Comparison of ENCODE assay signal across 10 cellular contexts in the genomic region with DNA sequence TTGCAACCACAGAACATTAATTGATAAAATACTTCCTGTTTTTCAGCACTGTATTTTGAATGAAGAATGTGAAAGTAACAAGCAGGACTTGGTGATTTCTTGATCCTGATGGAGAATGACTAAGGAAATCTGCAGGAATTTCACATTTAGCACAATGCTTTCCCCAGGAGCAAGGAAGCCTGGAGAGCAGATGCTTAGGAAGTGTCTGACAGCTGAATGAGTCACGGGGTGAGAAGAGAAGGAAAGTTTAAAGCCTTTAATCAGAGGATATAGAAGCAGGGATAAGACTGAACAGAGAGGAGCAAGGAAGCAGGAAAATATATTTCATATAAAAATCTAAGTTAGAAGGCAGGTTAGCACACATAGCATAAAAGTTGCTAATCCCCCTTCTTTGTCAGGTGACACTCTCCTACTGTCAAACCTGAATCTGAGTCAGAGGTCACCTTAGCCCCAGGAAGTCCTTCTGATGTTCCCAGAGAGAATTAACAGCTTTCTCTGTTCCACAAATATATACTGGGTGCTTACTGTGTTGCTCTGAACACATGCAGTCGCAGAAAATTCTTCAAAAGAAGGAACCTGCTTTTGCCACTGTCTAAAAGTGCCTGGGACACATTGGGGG. TPM values are rescaled to one million over a fixed set of nuclear protein-coding genes. Genes with fewer than 3 reads are reported as not detected.
DNase-seq lines count a peak whose midpoint lies in the region; ATAC-seq and TF ChIP-seq lines count a peak whose summit lies in the region.
"Had no signal": no experiment of that assay in that cellular context is flagged by ENCODE, and none has a peak within 500 bp of the region (broad histone marks: within the 10 kb centered on the region; RNA-seq: fewer than 3 reads in every experiment).

No MANE protein-coding gene starts in this region.

- H3K9me3 ChIP-seq in right lobe of liver = no peaks in the 10 kb centered on the region

- no peaks in the 10 kb centered on the region for H3K36me3 ChIP-seq in right lobe of liver

- no peaks in the 10 kb centered on the region for H3K36me3 Mint-ChIP-seq in activated CD4-positive, alpha-beta T cell treated with anti-CD3 and anti-CD28 coated beads, Interleukin-2, amount 10 ng/mL, durations not matched to agents 24 days and 14 days (ENCODE audit: low read depth)

- intact Hi-C loops in right lobe of liver (cut with DNase I) = no loop called here
- intact Hi-C loops in activated CD4-positive, alpha-beta T cell treated with anti-CD3 and anti-CD28 coated beads, Interleukin-2, amount 10 ng/mL, durations not matched to agents 24 days and 14 days (cut with micrococcal nuclease) = no loop called here

- WGBS in right lobe of liver (ENCODE audit: insufficient coverage, low coverage, low lambda C conversion rate, missing lambda C conversion rate) = 39% methylated on average over 2 of the region's 2 CpGs

- H3K9me3 Mint-ChIP-seq in activated CD4-positive, alpha-beta T cell treated with anti-CD3 and anti-CD28 coated beads, Interleukin-2, amount 10 ng/mL, durations not matched to agents 24 days and 14 days = no peaks in the 10 kb centered on the region

- TF ChIP-seq CTCF in AG09319 (IDR thresholded peaks at IDR 0.05; ENCODE audit: low read depth, low read length) (no peak), cardiac fibroblast (IDR thresholded peaks at IDR 0.05; ENCODE audit: low read depth, low read length) (no peak), right lobe of liver (IDR thresholded peaks at IDR 0.05) (no peak)

- DNase-seq in AG09319 (ENCODE audit: extremely low read depth, low read depth) (peak; percentile 10), Kasumi-1 (lab: John Stamatoyannopoulos, UW) (peak; percentile 35 to 61), cardiac fibroblast (ENCODE audit: low read depth in 2 of 2) (peak; percentile 81 to 93), right lobe of liver (no peak), UCSD-AML1 (lab: John Stamatoyannopoulos, UW; ENCODE audit: unreplicated experiment) (no peak)
- DNase-seq in activated CD4-positive, alpha-beta T cell treated with anti-CD3 and anti-CD28 coated beads for 48 hours = no peak
- no peak for DNase-seq in activated CD4-positive, alpha-beta T cell treated with anti-CD3 and anti-CD28 coated beads, Interleukin-2, amount 10 ng/mL, durations not matched to agents 24 days and 14 days
- DNase-seq: activated CD4-positive, alpha-beta T cell treated with anti-CD3 and anti-CD28 coated beads for 4 hours had no signal

- ATAC-seq in right lobe of liver (peak; percentile 27 to 78 (median 57)), HG02642 (IDR thresholded peaks at IDR 0.05; ENCODE audit: poor library complexity, unreplicated experiment) (no peak)

- no peak overlapping the region for H3K27ac ChIP-seq in right lobe of liver
- H3K27ac ChIP-seq: HL-60 had no signal

- no peak overlapping the region for H3K27ac Mint-ChIP-seq in activated CD4-positive, alpha-beta T cell treated with anti-CD3 and anti-CD28 coated beads, Interleukin-2, amount 10 ng/mL, durations not matched to agents 24 days and 14 days

- H3K4me3 Mint-ChIP-seq in activated CD4-positive, alpha-beta T cell treated with anti-CD3 and anti-CD28 coated beads, Interleukin-2, amount 10 ng/mL, durations not matched to agents 24 days and 14 days = no peak overlapping the region

- TF ChIP-seq POLR2A in right lobe of liver (IDR thresholded peaks at IDR 0.05) = no peak

- no peaks in the 10 kb centered on the region for H3K27me3 ChIP-seq in right lobe of liver

- H3K4me1 Mint-ChIP-seq in activated CD4-positive, alpha-beta T cell treated with anti-CD3 and anti-CD28 coated beads, Interleukin-2, amount 10 ng/mL, durations not matched to agents 24 days and 14 days = peaks cover 3% of the 10 kb centered on the region

- H3K27me3 Mint-ChIP-seq in activated CD4-positive, alpha-beta T cell treated with anti-CD3 and anti-CD28 coated beads, Interleukin-2, amount 10 ng/mL, durations not matched to agents 24 days and 14 days = peaks cover 2% of the 10 kb centered on the region

- no peaks in the 10 kb centered on the region for H3K4me1 ChIP-seq in right lobe of liver

- H3K4me3 ChIP-seq in cardiac fibroblast (replicated peaks in 1 of 2; ENCODE audit: low read depth in 2 of 2, low read length in 2 of 2) (no peak overlapping the region), right lobe of liver (no peak overlapping the region)

RNA-seq across cellular contexts. Expression of a gene that starts 59.7 kb away (rescaled TPM):
- total RNA-seq in right lobe of liver = 1 to 10 TPM; 2.3 to 4.2 (median 3.8) TPM
- total RNA-seq in activated CD4-positive, alpha-beta T cell treated with anti-CD3 and anti-CD28 coated beads, Interleukin-2, amount 10 ng/mL, durations not matched to agents 24 days and 14 days = not detected in 2 replicates

Comparison
In these comparisons a context has a peak if more than half of its experiments do, and no peak if none do; other contexts are left out.
1. DNase-seq: peak in AG09319 (single experiment), Kasumi-1 (2 of 2) and cardiac fibroblast (2 of 2); none in right lobe of liver (0 of 3), activated CD4-positive, alpha-beta T cell treated with anti-CD3 and anti-CD28 coated beads for 48 hours (single experiment), UCSD-AML1 (single experiment) and activated CD4-positive, alpha-beta T cell treated with anti-CD3 and anti-CD28 coated beads, Interleukin-2, amount 10 ng/mL, durations not matched to agents 24 days and 14 days (single experiment).